ENCODE assay signal across 8 cellular contexts in the genomic region with DNA sequence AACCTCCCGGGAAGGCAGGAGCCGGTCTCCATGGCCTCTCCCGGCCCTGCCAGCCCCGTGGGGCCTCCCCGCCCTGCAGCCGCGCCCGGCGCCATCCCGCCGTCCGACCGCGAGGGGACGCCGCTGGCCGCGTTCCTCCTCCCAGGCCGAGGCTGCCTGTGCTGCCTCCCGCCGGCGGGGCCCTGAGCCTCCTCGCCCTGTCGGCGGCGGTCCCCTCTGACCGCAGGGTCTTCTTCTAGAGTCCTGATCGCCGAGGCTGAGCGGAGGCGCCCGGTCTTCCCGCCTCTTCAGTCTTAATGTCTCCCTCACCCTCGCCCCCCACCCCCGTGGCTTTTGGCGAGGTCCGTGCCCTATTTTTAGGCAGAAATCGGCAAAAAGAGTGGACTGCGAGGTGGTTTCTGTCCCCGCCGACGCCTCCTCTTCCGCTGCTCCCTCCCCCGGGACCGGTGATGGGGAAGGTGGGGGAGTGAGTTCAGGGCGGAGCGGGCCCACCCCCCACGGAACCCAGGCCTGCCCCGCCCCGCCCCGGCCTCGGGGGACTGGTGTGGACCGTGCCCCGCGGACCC. TPM values are rescaled to one million over a fixed set of nuclear protein-coding genes. Genes with fewer than 3 reads are reported as not detected.
A peak's percentile ranks its signal among the peaks of the same experiment; 100 is the strongest.
DNase-seq lines count a peak whose midpoint lies in the region; ATAC-seq, FAIRE-seq and TF ChIP-seq lines count a peak whose summit lies in the region.

No MANE protein-coding gene starts in this region.

- peak; percentile 22 for DNase-seq in GF-D8 (lab: John Stamatoyannopoulos, UW)
- DNase-seq in HK-2 (ENCODE audit: unreplicated experiment), result peak; percentile 55
- peak in 3 of 5 donors; percentile 38 to 52 (median 50) for DNase-seq in T-helper 1 cell
- peak; percentile 30 for DNase-seq in bronchial epithelial cell (ENCODE audit: low read depth)
- DNase-seq in kidney tubule cell (ENCODE audit: low spot score), result peak; percentile 68
- DNase-seq in stimulated activated naive CD8-positive, alpha-beta T cell treated with anti-CD3 and anti-CD28 coated beads, Interleukin-15, Interleukin-2, amounts not matched to agents 100 U/mL and 50 U/mL, for 24 hours, result peak; percentile 80
- no peak for DNase-seq in NCI-H1092 (lab: John Stamatoyannopoulos, UW)

- TF ChIP-seq CTCF in bronchial epithelial cell (IDR thresholded peaks at IDR 0.05; ENCODE audit: insufficient read depth, low read length, severe bottlenecking), result peak; percentile 86

- H3K36me3 ChIP-seq in bronchial epithelial cell (ENCODE audit: control insufficient read depth, insufficient read depth, low read length), result no peaks in the 10 kb centered on the region

- peak overlapping the region; percentile 4 for H3K4me3 ChIP-seq in bronchial epithelial cell (ENCODE audit: low read depth, low read length)

- FAIRE-seq in bronchial epithelial cell (lab: Jason Lieb, UNC), result no peak

- peak; percentile 62 for ATAC-seq in stimulated activated naive CD8-positive, alpha-beta T cell treated with anti-CD3 and anti-CD28 coated beads, Interleukin-15, Interleukin-2, amounts not matched to agents 100 U/mL and 50 U/mL, for 24 hours
- ATAC-seq in GM19351 (IDR thresholded peaks at IDR 0.05; ENCODE audit: unreplicated experiment), result no peak

- H3K27me3 ChIP-seq in bronchial epithelial cell (ENCODE audit: control insufficient read depth, insufficient read depth, low read length), result peaks cover 9% of the 10 kb centered on the region

RNA-seq across cellular contexts. Expression of gene CPNE7, which starts 0.8 kb away (rescaled TPM):
- total RNA-seq in bronchial epithelial cell, result 0.38 and 1.1 TPM in 2 replicates

RNA-seq across cellular contexts. Expression of gene RPL13, which starts 14.3 kb away (rescaled TPM):
- total RNA-seq in bronchial epithelial cell, result 4,140 and 4,913 TPM in 2 replicates

RNA-seq across cellular contexts. Expression of gene DPEP1, which starts 38.7 kb away (rescaled TPM):
- total RNA-seq in bronchial epithelial cell, result 0.26 TPM in 1 of 2 replicates, not detected in the other
